Comparison of ENCODE assay signal across 1 cellular context in the genomic region with DNA sequence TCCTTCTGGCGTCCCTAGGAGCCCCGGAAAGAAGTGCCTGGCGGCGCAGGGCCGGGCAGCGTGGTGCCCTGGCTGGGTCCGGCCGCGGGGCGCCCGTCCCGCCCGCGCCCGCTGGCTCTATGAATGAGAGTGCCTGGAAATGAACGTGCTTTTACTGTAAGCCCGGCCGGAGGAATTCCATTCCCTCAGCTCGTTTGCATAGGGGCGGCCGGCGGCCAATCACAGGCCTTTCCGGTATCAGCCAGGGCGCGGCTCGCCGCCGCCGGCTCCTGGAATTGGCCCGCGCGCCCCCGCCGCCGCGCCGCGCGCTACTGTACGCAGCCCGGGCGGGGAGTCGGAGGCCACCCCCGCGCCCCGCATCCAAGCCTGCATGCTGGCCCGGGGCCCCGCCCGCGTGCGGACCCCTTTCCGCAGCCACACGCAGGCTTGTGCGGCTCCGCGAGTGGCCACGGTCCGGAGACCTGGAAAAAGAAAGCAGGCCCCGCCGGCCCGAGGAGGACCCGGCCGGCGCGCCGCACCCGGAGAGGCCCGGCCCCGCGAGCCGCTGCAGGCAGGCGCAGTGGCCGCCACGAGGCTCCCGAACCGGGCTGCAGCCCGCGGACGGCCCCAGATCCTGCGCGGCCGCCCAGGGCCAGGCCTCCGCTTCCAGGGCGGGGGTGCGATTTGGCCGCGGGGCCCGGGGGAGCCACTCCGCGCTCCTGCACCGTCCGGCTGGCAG.
TF ChIP-seq lines count a peak whose summit lies in the region.

No MANE protein-coding gene starts in this region.

TF ChIP-seq in HepG2, 621 proteins besides CTCF, POLR2A, EP300 and RAD21 (continued from another document and continues in another):
- TF ChIP-seq ZNF670 (CRISPR knock-in tag; IDR thresholded peaks at IDR 0.05; ENCODE audit: borderline replicate concordance) (no peak), ZNF746 (CRISPR knock-in tag; IDR thresholded peaks at IDR 0.05) (no peak), MAF1 (CRISPR knock-in tag; IDR thresholded peaks at IDR 0.05; ENCODE audit: borderline replicate concordance) (no peak; the same call in 1 of the 2 replicates), MXD4 (CRISPR knock-in tag; IDR thresholded peaks at IDR 0.05) (no peak), ZNF292 (CRISPR knock-in tag; IDR thresholded peaks at IDR 0.05; ENCODE audit: borderline replicate concordance, low read depth) (no peak), ZNF343 (CRISPR knock-in tag; IDR thresholded peaks at IDR 0.05) (no peak; the same call in 1 of the 2 replicates), FOXJ3 (CRISPR knock-in tag; IDR thresholded peaks at IDR 0.05; ENCODE audit: borderline replicate concordance) (no peak), ATF1 (CRISPR knock-in tag; IDR thresholded peaks at IDR 0.05) (no peak), HOXA5 (CRISPR knock-in tag; IDR thresholded peaks at IDR 0.05) (no peak), KDM2A (CRISPR knock-in tag; IDR thresholded peaks at IDR 0.05; ENCODE audit: borderline replicate concordance, low read depth) (peak; percentile 43; the same call in 1 of the 2 replicates), DNMT3B (CRISPR knock-in tag; conservative IDR thresholded peaks at IDR 0.05) (no peak), TAF15 (IDR thresholded peaks at IDR 0.05; ENCODE audit: low read depth, low read length, poor library complexity, severe bottlenecking) (no peak), PCBP2 (optimal IDR thresholded peaks at IDR 0.05; ENCODE audit: low read depth, low read length, poor library complexity, severe bottlenecking) (no peak), NCOR1 (IDR thresholded peaks at IDR 0.05; ENCODE audit: borderline replicate concordance, low read length) (no peak), ZBTB8A (CRISPR knock-in tag; IDR thresholded peaks at IDR 0.05; ENCODE audit: borderline replicate concordance, low read depth) (no peak), NFIB (CRISPR knock-in tag; IDR thresholded peaks at IDR 0.05; ENCODE audit: borderline replicate concordance) (no peak), THAP11 (CRISPR knock-in tag; IDR thresholded peaks at IDR 0.05) (no peak; the same call in 1 of the 2 replicates), RBM22 (optimal IDR thresholded peaks at IDR 0.05; ENCODE audit: low read length) (no peak), ZNF432 (CRISPR knock-in tag; IDR thresholded peaks at IDR 0.05; ENCODE audit: borderline replicate concordance) (no peak), CBX5 (CRISPR knock-in tag; IDR thresholded peaks at IDR 0.05; ENCODE audit: borderline replicate concordance) (no peak), ZNF660 (CRISPR knock-in tag; IDR thresholded peaks at IDR 0.05; ENCODE audit: borderline replicate concordance, low read depth) (no peak), RFXANK (CRISPR knock-in tag; IDR thresholded peaks at IDR 0.05) (0 out of 2 replicates have a peak, but pooled peaks have one; percentile 42), ZNF383 (CRISPR knock-in tag; IDR thresholded peaks at IDR 0.05; ENCODE audit: borderline replicate concordance) (no peak), HDAC2 (CRISPR knock-in tag; IDR thresholded peaks at IDR 0.05) (no peak), PAX8 (CRISPR knock-in tag; IDR thresholded peaks at IDR 0.05; ENCODE audit: borderline replicate concordance) (no peak), ZNF556 (CRISPR knock-in tag; IDR thresholded peaks at IDR 0.05; ENCODE audit: borderline replicate concordance) (no peak), KLF13 (CRISPR knock-in tag; IDR thresholded peaks at IDR 0.05) (no peak), ZFP41 (CRISPR knock-in tag; IDR thresholded peaks at IDR 0.05; ENCODE audit: borderline replicate concordance) (no peak), SSRP1 (CRISPR knock-in tag; IDR thresholded peaks at IDR 0.05) (no peak), SP140L (CRISPR knock-in tag; IDR thresholded peaks at IDR 0.05; ENCODE audit: borderline replicate concordance) (no peak), MBNL3 (CRISPR knock-in tag; conservative IDR thresholded peaks at IDR 0.05) (no peak), NFYB (CRISPR knock-in tag; IDR thresholded peaks at IDR 0.05) (peak; percentile 62)
- TF ChIP-seq, protein P1, sequence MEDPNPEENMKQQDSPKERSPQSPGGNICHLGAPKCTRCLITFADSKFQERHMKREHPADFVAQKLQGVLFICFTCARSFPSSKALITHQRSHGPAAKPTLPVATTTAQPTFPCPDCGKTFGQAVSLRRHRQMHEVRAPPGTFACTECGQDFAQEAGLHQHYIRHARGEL (CRISPR knock-in tag; IDR thresholded peaks at IDR 0.05) = no peak
- TF ChIP-seq, protein P2, sequence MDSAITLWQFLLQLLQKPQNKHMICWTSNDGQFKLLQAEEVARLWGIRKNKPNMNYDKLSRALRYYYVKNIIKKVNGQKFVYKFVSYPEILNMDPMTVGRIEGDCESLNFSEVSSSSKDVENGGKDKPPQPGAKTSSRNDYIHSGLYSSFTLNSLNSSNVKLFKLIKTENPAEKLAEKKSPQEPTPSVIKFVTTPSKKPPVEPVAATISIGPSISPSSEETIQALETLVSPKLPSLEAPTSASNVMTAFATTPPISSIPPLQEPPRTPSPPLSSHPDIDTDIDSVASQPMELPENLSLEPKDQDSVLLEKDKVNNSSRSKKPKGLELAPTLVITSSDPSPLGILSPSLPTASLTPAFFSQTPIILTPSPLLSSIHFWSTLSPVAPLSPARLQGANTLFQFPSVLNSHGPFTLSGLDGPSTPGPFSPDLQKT (CRISPR knock-in tag; IDR thresholded peaks at IDR 0.05; ENCODE audit: borderline replicate concordance) = no peak
- TF ChIP-seq, protein P3, sequence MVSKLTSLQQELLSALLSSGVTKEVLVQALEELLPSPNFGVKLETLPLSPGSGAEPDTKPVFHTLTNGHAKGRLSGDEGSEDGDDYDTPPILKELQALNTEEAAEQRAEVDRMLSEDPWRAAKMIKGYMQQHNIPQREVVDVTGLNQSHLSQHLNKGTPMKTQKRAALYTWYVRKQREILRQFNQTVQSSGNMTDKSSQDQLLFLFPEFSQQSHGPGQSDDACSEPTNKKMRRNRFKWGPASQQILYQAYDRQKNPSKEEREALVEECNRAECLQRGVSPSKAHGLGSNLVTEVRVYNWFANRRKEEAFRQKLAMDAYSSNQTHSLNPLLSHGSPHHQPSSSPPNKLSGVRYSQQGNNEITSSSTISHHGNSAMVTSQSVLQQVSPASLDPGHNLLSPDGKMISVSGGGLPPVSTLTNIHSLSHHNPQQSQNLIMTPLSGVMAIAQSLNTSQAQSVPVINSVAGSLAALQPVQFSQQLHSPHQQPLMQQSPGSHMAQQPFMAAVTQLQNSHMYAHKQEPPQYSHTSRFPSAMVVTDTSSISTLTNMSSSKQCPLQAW (CRISPR knock-in tag; IDR thresholded peaks at IDR 0.05) = no peak
- TF ChIP-seq, protein P4, sequence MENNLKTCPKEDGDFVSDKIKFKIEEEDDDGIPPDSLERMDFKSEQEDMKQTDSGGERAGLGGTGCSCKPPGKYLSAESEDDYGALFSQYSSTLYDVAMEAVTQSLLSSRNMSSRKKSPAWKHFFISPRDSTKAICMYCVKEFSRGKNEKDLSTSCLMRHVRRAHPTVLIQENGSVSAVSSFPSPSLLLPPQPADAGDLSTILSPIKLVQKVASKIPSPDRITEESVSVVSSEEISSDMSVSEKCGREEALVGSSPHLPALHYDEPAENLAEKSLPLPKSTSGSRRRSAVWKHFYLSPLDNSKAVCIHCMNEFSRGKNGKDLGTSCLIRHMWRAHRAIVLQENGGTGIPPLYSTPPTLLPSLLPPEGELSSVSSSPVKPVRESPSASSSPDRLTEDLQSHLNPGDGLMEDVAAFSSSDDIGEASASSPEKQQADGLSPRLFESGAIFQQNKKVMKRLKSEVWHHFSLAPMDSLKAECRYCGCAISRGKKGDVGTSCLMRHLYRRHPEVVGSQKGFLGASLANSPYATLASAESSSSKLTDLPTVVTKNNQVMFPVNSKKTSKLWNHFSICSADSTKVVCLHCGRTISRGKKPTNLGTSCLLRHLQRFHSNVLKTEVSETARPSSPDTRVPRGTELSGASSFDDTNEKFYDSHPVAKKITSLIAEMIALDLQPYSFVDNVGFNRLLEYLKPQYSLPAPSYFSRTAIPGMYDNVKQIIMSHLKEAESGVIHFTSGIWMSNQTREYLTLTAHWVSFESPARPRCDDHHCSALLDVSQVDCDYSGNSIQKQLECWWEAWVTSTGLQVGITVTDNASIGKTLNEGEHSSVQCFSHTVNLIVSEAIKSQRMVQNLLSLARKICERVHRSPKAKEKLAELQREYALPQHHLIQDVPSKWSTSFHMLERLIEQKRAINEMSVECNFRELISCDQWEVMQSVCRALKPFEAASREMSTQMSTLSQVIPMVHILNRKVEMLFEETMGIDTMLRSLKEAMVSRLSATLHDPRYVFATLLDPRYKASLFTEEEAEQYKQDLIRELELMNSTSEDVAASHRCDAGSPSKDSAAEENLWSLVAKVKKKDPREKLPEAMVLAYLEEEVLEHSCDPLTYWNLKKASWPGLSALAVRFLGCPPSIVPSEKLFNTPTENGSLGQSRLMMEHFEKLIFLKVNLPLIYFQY (CRISPR knock-in tag; IDR thresholded peaks at IDR 0.05; ENCODE audit: borderline replicate concordance) = no peak
- TF ChIP-seq, protein P5, sequence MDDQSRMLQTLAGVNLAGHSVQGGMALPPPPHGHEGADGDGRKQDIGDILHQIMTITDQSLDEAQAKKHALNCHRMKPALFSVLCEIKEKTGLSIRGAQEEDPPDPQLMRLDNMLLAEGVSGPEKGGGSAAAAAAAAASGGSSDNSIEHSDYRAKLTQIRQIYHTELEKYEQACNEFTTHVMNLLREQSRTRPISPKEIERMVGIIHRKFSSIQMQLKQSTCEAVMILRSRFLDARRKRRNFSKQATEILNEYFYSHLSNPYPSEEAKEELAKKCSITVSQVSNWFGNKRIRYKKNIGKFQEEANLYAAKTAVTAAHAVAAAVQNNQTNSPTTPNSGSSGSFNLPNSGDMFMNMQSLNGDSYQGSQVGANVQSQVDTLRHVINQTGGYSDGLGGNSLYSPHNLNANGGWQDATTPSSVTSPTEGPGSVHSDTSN (CRISPR knock-in tag; IDR thresholded peaks at IDR 0.05; ENCODE audit: borderline replicate concordance) = 0 out of 2 replicates have a peak, but pooled peaks have one; percentile 44
- TF ChIP-seq, protein P6, sequence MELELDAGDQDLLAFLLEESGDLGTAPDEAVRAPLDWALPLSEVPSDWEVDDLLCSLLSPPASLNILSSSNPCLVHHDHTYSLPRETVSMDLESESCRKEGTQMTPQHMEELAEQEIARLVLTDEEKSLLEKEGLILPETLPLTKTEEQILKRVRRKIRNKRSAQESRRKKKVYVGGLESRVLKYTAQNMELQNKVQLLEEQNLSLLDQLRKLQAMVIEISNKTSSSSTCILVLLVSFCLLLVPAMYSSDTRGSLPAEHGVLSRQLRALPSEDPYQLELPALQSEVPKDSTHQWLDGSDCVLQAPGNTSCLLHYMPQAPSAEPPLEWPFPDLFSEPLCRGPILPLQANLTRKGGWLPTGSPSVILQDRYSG (CRISPR knock-in tag; IDR thresholded peaks at IDR 0.05) = peak; percentile 83; the same call in 1 of the 2 replicates
- TF ChIP-seq, protein P7, sequence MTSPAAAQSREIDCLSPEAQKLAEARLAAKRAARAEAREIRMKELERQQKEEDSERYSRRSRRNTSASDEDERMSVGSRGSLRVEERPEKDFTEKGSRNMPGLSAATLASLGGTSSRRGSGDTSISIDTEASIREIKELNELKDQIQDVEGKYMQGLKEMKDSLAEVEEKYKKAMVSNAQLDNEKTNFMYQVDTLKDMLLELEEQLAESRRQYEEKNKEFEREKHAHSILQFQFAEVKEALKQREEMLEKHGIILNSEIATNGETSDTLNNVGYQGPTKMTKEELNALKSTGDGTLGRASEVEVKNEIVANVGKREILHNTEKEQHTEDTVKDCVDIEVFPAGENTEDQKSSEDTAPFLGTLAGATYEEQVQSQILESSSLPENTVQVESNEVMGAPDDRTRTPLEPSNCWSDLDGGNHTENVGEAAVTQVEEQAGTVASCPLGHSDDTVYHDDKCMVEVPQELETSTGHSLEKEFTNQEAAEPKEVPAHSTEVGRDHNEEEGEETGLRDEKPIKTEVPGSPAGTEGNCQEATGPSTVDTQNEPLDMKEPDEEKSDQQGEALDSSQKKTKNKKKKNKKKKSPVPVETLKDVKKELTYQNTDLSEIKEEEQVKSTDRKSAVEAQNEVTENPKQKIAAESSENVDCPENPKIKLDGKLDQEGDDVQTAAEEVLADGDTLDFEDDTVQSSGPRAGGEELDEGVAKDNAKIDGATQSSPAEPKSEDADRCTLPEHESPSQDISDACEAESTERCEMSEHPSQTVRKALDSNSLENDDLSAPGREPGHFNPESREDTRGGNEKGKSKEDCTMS (CRISPR knock-in tag; conservative IDR thresholded peaks at IDR 0.05) = no peak
- TF ChIP-seq, protein P8, sequence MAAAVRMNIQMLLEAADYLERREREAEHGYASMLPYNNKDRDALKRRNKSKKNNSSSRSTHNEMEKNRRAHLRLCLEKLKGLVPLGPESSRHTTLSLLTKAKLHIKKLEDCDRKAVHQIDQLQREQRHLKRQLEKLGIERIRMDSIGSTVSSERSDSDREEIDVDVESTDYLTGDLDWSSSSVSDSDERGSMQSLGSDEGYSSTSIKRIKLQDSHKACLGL (CRISPR knock-in tag; IDR thresholded peaks at IDR 0.05) = no peak
- TF ChIP-seq, protein P9, sequence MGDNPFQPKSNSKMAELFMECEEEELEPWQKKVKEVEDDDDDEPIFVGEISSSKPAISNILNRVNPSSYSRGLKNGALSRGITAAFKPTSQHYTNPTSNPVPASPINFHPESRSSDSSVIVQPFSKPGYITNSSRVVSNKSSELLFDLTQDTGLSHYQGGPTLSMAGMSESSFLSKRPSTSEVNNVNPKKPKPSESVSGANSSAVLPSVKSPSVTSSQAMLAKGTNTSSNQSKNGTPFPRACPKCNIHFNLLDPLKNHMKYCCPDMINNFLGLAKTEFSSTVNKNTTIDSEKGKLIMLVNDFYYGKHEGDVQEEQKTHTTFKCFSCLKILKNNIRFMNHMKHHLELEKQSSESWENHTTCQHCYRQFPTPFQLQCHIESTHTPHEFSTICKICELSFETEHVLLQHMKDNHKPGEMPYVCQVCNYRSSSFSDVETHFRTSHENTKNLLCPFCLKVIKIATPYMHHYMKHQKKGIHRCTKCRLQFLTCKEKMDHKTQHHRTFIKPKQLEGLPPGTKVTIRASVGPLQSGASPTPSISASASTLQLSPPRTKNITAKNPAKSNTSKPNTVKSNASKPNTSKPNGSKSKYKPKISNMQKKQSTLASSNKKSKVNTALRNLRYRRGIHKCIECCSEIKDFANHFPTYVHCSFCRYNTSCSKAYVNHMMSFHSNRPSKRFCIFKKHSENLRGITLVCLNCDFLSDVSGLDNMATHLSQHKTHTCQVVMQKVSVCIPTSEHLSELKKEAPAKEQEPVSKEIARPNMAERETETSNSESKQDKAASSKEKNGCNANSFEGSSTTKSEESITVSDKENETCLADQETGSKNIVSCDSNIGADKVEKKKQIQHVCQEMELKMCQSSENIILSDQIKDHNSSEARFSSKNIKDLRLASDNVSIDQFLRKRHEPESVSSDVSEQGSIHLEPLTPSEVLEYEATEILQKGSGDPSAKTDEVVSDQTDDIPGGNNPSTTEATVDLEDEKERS (CRISPR knock-in tag; IDR thresholded peaks at IDR 0.05) = no peak
- TF ChIP-seq, protein P10, sequence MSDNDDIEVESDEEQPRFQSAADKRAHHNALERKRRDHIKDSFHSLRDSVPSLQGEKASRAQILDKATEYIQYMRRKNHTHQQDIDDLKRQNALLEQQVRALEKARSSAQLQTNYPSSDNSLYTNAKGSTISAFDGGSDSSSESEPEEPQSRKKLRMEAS (IDR thresholded peaks at IDR 0.05) = peak; percentile 65
- TF ChIP-seq, protein P11, sequence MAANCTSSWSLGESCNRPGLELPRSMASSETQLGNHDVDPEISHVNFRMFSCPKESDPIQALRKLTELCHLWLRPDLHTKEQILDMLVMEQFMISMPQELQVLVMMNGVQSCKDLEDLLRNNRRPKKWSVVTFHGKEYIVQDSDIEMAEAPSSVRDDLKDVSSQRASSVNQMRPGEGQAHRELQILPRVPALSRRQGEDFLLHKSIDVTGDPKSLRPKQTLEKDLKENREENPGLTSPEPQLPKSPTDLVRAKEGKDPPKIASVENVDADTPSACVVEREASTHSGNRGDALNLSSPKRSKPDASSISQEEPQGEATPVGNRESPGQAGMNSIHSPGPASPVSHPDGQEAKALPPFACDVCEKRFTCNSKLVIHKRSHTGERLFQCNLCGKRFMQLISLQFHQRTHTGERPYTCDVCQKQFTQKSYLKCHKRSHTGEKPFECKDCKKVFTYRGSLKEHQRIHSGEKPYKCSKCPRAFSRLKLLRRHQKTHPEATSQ (CRISPR knock-in tag; IDR thresholded peaks at IDR 0.05; ENCODE audit: borderline replicate concordance) = no peak
